In the genomic region with DNA sequence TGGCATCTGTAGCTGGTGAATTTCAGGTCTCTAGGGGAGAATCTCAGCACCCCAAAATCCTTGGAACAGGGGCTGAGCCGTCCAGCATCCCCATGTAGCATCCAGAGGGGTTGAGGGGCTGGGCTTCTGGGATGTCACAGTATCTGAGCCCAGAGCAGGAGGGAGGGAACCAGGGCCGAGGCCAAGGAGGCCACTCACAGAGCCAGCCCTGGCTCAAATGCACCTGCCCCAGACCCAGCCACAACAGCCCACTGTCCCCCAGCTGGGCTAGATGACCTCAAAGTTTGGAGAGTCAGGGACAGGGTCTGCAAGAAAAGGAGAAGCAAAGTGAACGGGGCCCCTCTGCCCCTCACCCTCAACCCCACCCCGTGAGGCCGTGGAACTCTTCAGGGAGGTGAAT, we compare ENCODE assay signal across 16 cellular contexts. TPM values are rescaled to one million over a fixed set of nuclear protein-coding genes. Genes with fewer than 3 reads are reported as not detected.
DNase-seq lines count a peak whose midpoint lies in the region; ATAC-seq and TF ChIP-seq lines count a peak whose summit lies in the region.
"Had no signal": no experiment of that assay in that cellular context is flagged by ENCODE, and none has a peak within 500 bp of the region (broad histone marks: within the 10 kb centered on the region; RNA-seq: fewer than 3 reads in every experiment).

No MANE protein-coding gene starts in this region.

- intact Hi-C loops in Right ventricle myocardium superior (cut with DNase I) (no loop called here), lower lobe of right lung (cut with DNase I) (no loop called here), transverse colon (cut with DNase I; ENCODE audit: low total_unique reads) (no loop called here)
- intact Hi-C loops in activated T-helper 2 cell treated with anti-CD3 and anti-CD28 coated beads, Interferon-gamma antibody, Interleukin-2, Interleukin-4, amounts not matched to agents 10 μg/mL and 5 μg/mL and 100 μg/mL, durations not matched to agents 14 hours and 24 hours and 36 hours (cut with micrococcal nuclease) = no loop called here

- H3K36me3 Mint-ChIP-seq in activated T-helper 2 cell treated with anti-CD3 and anti-CD28 coated beads, Interferon-gamma antibody, Interleukin-2, Interleukin-4, amounts not matched to agents 10 μg/mL and 5 μg/mL and 100 μg/mL, durations not matched to agents 14 hours and 24 hours and 36 hours (ENCODE audit: low read depth) = peaks cover 67% of the 10 kb centered on the region

- no peak for ATAC-seq in Right ventricle myocardium superior (ENCODE audit: poor library complexity)
- no peak for ATAC-seq in lower lobe of right lung
- ATAC-seq in HG03457 (IDR thresholded peaks at IDR 0.05; ENCODE audit: unreplicated experiment) = no peak
- no peak for ATAC-seq in HG02938 (IDR thresholded peaks at IDR 0.05; ENCODE audit: unreplicated experiment)
- ATAC-seq: HCT116 had no signal

- peaks cover 0 to 86% of the 10 kb centered on the region in 2 donors for H3K4me1 ChIP-seq in right atrium auricular region
- H3K4me1 ChIP-seq in lower lobe of right lung = peaks cover 93% of the 10 kb centered on the region
- peaks cover 53 to 82% (median 61%) of the 10 kb centered on the region in 4 donors for H3K4me1 ChIP-seq in transverse colon

- DNase-seq in Right ventricle myocardium superior = peak; percentile 39
- DNase-seq in right atrium auricular region (ENCODE audit: low spot score) = no peak
- no peak for DNase-seq in activated T-helper 2 cell treated with anti-CD3 and anti-CD28 coated beads, Interferon-gamma antibody, Interleukin-2, Interleukin-4, amounts not matched to agents 10 μg/mL and 5 μg/mL and 100 μg/mL, durations not matched to agents 14 hours and 24 hours and 36 hours (ENCODE audit: low spot score)
- no peak for DNase-seq in lower lobe of right lung
- no peak for DNase-seq in transverse colon
- no peak for DNase-seq in HuH-7.5 (ENCODE audit: low spot score)
- DNase-seq: cortex of kidney, DMS79, mesenchymal stem cell, NCI-H526, testis had no signal

- H3K4me3 Mint-ChIP-seq in activated T-helper 2 cell treated with anti-CD3 and anti-CD28 coated beads, Interferon-gamma antibody, Interleukin-2, Interleukin-4, amounts not matched to agents 10 μg/mL and 5 μg/mL and 100 μg/mL, durations not matched to agents 14 hours and 24 hours and 36 hours (ENCODE audit: low read depth) = no peak overlapping the region

- TF ChIP-seq POLR2A in transverse colon (IDR thresholded peaks at IDR 0.05) = no peak

- in situ Hi-C loops in transverse colon (cut with MboI; ENCODE audit: low pct_ligation_motif_present in 1 of 4, low pct_unique_long_range_greater_than_20kb in 1 of 4, low sequenced_read_pairs in 3 of 4) = no loop called here

- H3K27me3 ChIP-seq in right atrium auricular region (no peaks in the 10 kb centered on the region), lower lobe of right lung (ENCODE audit: low read depth) (no peaks in the 10 kb centered on the region), transverse colon (no peaks in the 10 kb centered on the region)
- H3K27me3 ChIP-seq: testis had no signal

- H3K36me3 ChIP-seq in right atrium auricular region (peaks cover 33% of the 10 kb centered on the region), lower lobe of right lung (peaks cover 58% of the 10 kb centered on the region), transverse colon (no peaks in the 10 kb centered on the region)

- no peak overlapping the region for H3K4me3 ChIP-seq in right atrium auricular region
- H3K4me3 ChIP-seq in lower lobe of right lung = no peak overlapping the region
- H3K4me3 ChIP-seq in transverse colon = no peak overlapping the region
- H3K4me3 ChIP-seq: smooth muscle cell, testis had no signal

- WGBS in transverse colon (ENCODE audit: low coverage in 1 of 2), 2 donors = 86% methylated on average over 5 of the region's 5 CpGs; no CpG with 5 or more reads in 1 of the 2 donors

- peak overlapping the region; percentile 99 for H3K27ac Mint-ChIP-seq in activated T-helper 2 cell treated with anti-CD3 and anti-CD28 coated beads, Interferon-gamma antibody, Interleukin-2, Interleukin-4, amounts not matched to agents 10 μg/mL and 5 μg/mL and 100 μg/mL, durations not matched to agents 14 hours and 24 hours and 36 hours

- no peak for TF ChIP-seq EP300 in transverse colon (IDR thresholded peaks at IDR 0.05; ENCODE audit: low read depth)

- no peaks in the 10 kb centered on the region for H3K9me3 ChIP-seq in right atrium auricular region
- H3K9me3 ChIP-seq in lower lobe of right lung = no peaks in the 10 kb centered on the region
- no peaks in the 10 kb centered on the region for H3K9me3 ChIP-seq in transverse colon
- H3K9me3 ChIP-seq: testis had no signal

- H3K27ac ChIP-seq in right atrium auricular region (peak overlapping the region in 1 of 2 donors; percentile 12), lower lobe of right lung (peak overlapping the region; percentile 80), transverse colon (peak overlapping the region; percentile 36 to 91 (median 82))
- H3K27ac ChIP-seq: testis had no signal

- H3K9me3 Mint-ChIP-seq in activated T-helper 2 cell treated with anti-CD3 and anti-CD28 coated beads, Interferon-gamma antibody, Interleukin-2, Interleukin-4, amounts not matched to agents 10 μg/mL and 5 μg/mL and 100 μg/mL, durations not matched to agents 14 hours and 24 hours and 36 hours = no peaks in the 10 kb centered on the region

- TF ChIP-seq CTCF in right atrium auricular region (IDR thresholded peaks at IDR 0.05) (no peak), lower lobe of right lung (IDR thresholded peaks at IDR 0.05) (no peak), transverse colon (IDR thresholded peaks at IDR 0.05) (no peak)

- no peaks in the 10 kb centered on the region for H3K27me3 Mint-ChIP-seq in activated T-helper 2 cell treated with anti-CD3 and anti-CD28 coated beads, Interferon-gamma antibody, Interleukin-2, Interleukin-4, amounts not matched to agents 10 μg/mL and 5 μg/mL and 100 μg/mL, durations not matched to agents 14 hours and 24 hours and 36 hours (ENCODE audit: low read depth)

- peaks cover 79% of the 10 kb centered on the region for H3K4me1 Mint-ChIP-seq in activated T-helper 2 cell treated with anti-CD3 and anti-CD28 coated beads, Interferon-gamma antibody, Interleukin-2, Interleukin-4, amounts not matched to agents 10 μg/mL and 5 μg/mL and 100 μg/mL, durations not matched to agents 14 hours and 24 hours and 36 hours (ENCODE audit: low read depth)

RNA-seq across cellular contexts. Expression of a gene that starts 22.3 kb away (rescaled TPM):
- total RNA-seq in Right ventricle myocardium superior (116 TPM), right atrium auricular region (10 to 100 TPM; 36.1 to 56.0 TPM), lower lobe of right lung (117 TPM), transverse colon (10 to 100 TPM; 54.3 to 77.0 (median 61.6) TPM)
- 56.5 and 61.9 TPM in 2 replicates for total RNA-seq in activated T-helper 2 cell treated with anti-CD3 and anti-CD28 coated beads, Interferon-gamma antibody, Interleukin-2, Interleukin-4, amounts not matched to agents 10 μg/mL and 5 μg/mL and 100 μg/mL, durations not matched to agents 14 hours and 24 hours and 36 hours

RNA-seq across cellular contexts. Expression of a gene that starts 31.4 kb away (rescaled TPM):
- total RNA-seq in Right ventricle myocardium superior (0.05 TPM), right atrium auricular region (1 to 10 TPM in 1 of 2 donors, not detected in 1; 1.3 TPM), lower lobe of right lung (0.32 TPM), transverse colon (under 1 TPM in 1 of 4 donors, not detected in 3; 0.16 TPM)
- total RNA-seq in activated T-helper 2 cell treated with anti-CD3 and anti-CD28 coated beads, Interferon-gamma antibody, Interleukin-2, Interleukin-4, amounts not matched to agents 10 μg/mL and 5 μg/mL and 100 μg/mL, durations not matched to agents 14 hours and 24 hours and 36 hours = 0.11 and 0.18 TPM in 2 replicates
- total RNA-seq: LHCN-M2 had no signal
